In genomic region chr3:104519968-104520655, GRCh38 we compare ENCODE assay signal across 12 cellular contexts.
DNase-seq lines count a peak whose midpoint lies in the region; ATAC-seq and TF ChIP-seq lines count a peak whose summit lies in the region.
"Had no signal": no experiment of that assay in that cellular context is flagged by ENCODE, and none has a peak within 500 bp of the region (broad histone marks: within the 10 kb centered on the region; RNA-seq: fewer than 3 reads in every experiment).

No MANE protein-coding gene starts in this region.

- H3F3A ChIP-seq in SU-DHL-6 (ENCODE audit: insufficient read depth) = peaks cover 32% of the 10 kb centered on the region

- H3K4me3 Mint-ChIP-seq in chondrocyte (ENCODE audit: unreplicated experiment) = no peak overlapping the region

- no peak for TF ChIP-seq POLR2A in esophagus squamous epithelium (IDR thresholded peaks at IDR 0.05)

- no peaks in the 10 kb centered on the region for H3K9me3 ChIP-seq in SU-DHL-6 (ENCODE audit: insufficient read depth, low read length)
- no peaks in the 10 kb centered on the region for H3K9me3 ChIP-seq in esophagus squamous epithelium
- H3K9me3 ChIP-seq: A549, uterus had no signal

- peak overlapping the region; percentile 94 for H3K27ac ChIP-seq in SU-DHL-6 (ENCODE audit: low read depth, low read length)
- H3K27ac ChIP-seq in esophagus squamous epithelium = no peak overlapping the region
- H3K27ac ChIP-seq: A549, uterus had no signal

- H3K27me3 Mint-ChIP-seq in chondrocyte (ENCODE audit: low read depth) = peaks cover 3% of the 10 kb centered on the region

- no peak overlapping the region for H3K27ac Mint-ChIP-seq in chondrocyte (ENCODE audit: unreplicated experiment)

- H3K9me3 Mint-ChIP-seq in chondrocyte (ENCODE audit: low read depth) = no peaks in the 10 kb centered on the region

- intact Hi-C loops in esophagus squamous epithelium (cut with DNase I) = no loop called here

- no peaks in the 10 kb centered on the region for H3K36me3 Mint-ChIP-seq in chondrocyte (ENCODE audit: low read depth)

- peaks cover 34% of the 10 kb centered on the region for H3K36me3 ChIP-seq in SU-DHL-6 (ENCODE audit: low read length)
- H3K36me3 ChIP-seq in esophagus squamous epithelium = no peaks in the 10 kb centered on the region
- H3K36me3 ChIP-seq: uterus had no signal

- peak overlapping the region; percentile 92 for H3K4me2 ChIP-seq in SU-DHL-6 (ENCODE audit: low read depth, low read length, poor library complexity, severe bottlenecking)
- H3K4me2 ChIP-seq: A549 had no signal

- H3K4me3 ChIP-seq in SU-DHL-6 (ENCODE audit: insufficient read depth, low read length, poor library complexity, severe bottlenecking) (peak overlapping the region; percentile 45), esophagus squamous epithelium (no peak overlapping the region)
- H3K4me3 ChIP-seq: A549, uterus had no signal

- in situ Hi-C loops in KBM-7 (cut with MboI; ENCODE audit: low pct_unique_long_range_greater_than_20kb, low sequenced_read_pairs) = no loop called here

- peak overlapping the region; percentile 59 for H3K9ac ChIP-seq in SU-DHL-6 (ENCODE audit: low read length)

- H3K79me2 ChIP-seq in SU-DHL-6 (ENCODE audit: insufficient read depth, low read length) = peaks cover 28% of the 10 kb centered on the region

- WGBS in esophagus squamous epithelium, 2 donors = 59 to 67% methylated on average over 3 of the region's 3 CpGs

- H3K27me3 ChIP-seq in SU-DHL-6 (ENCODE audit: low read length) (no peaks in the 10 kb centered on the region), esophagus squamous epithelium (no peaks in the 10 kb centered on the region)
- H3K27me3 ChIP-seq: uterus had no signal

- peak; percentile 19 for DNase-seq in AG20443 (ENCODE audit: low spot score)
- DNase-seq in esophagus squamous epithelium (lab: John Stamatoyannopoulos, UW) = no peak
- DNase-seq in KBM-7 = no peak
- no peak for DNase-seq in NCI-H2196 (lab: John Stamatoyannopoulos, UW; ENCODE audit: unreplicated experiment)
- DNase-seq in chondrocyte (ENCODE audit: low spot score) = no peak
- DNase-seq: activated effector memory CD4-positive, alpha-beta T cell treated with anti-CD3 and anti-CD28 coated beads, Interleukin-2, amount 50 U/mL, for 16 hours; T-helper 1 cell; uterus had no signal

- no peaks in the 10 kb centered on the region for H3K4me1 ChIP-seq in esophagus squamous epithelium
- H3K4me1 ChIP-seq: A549, uterus had no signal

- H2AFZ ChIP-seq in SU-DHL-6 (ENCODE audit: low read depth, low read length, severe bottlenecking) = peak overlapping the region; percentile 8

- H3K9me2 ChIP-seq in SU-DHL-6 (replicated peaks; ENCODE audit: insufficient read depth, low read length) = no peaks in the 10 kb centered on the region

- ATAC-seq in GM19463 (IDR thresholded peaks at IDR 0.05; ENCODE audit: unreplicated experiment) (peak; percentile 41), HG03039 (IDR thresholded peaks at IDR 0.05; ENCODE audit: unreplicated experiment) (peak; percentile 29)
- ATAC-seq: A549 had no signal

- peaks cover 7% of the 10 kb centered on the region for H3K4me1 Mint-ChIP-seq in chondrocyte (ENCODE audit: low read depth)

- H4K20me1 ChIP-seq in SU-DHL-6 (ENCODE audit: low read depth, low read length) = no peaks in the 10 kb centered on the region

- no peak for TF ChIP-seq CTCF in SU-DHL-6 (IDR thresholded peaks at IDR 0.05; ENCODE audit: insufficient read depth, low read length, poor library complexity, severe bottlenecking)
- no peak for TF ChIP-seq CTCF in esophagus squamous epithelium (IDR thresholded peaks at IDR 0.05)
- no peak for TF ChIP-seq CTCF in chondrocyte (IDR thresholded peaks at IDR 0.05)
